16 cellular contexts compared by ENCODE assay signal in genomic region chr6:16524380-16524707, GRCh38.
DNase-seq lines count a peak whose midpoint lies in the region; ATAC-seq and TF ChIP-seq lines count a peak whose summit lies in the region.
"Had no signal": no experiment of that assay in that cellular context is flagged by ENCODE, and none has a peak within 500 bp of the region (broad histone marks: within the 10 kb centered on the region; RNA-seq: fewer than 3 reads in every experiment).

No MANE protein-coding gene starts in this region.

- no peak for TF ChIP-seq CTCF in chondrocyte (IDR thresholded peaks at IDR 0.05)
- TF ChIP-seq CTCF in lower lobe of right lung (IDR thresholded peaks at IDR 0.05): no peak

- peaks cover 21% of the 10 kb centered on the region for H3K36me3 ChIP-seq in lower lobe of right lung

- H3K4me3 Mint-ChIP-seq in chondrocyte (ENCODE audit: unreplicated experiment): no peak overlapping the region
- no peak overlapping the region for H3K4me3 Mint-ChIP-seq in stimulated activated effector memory CD8-positive, alpha-beta T cell treated with anti-CD3 and anti-CD28 coated beads, Interleukin-12 subunit alpha, Interleukin-12 subunit beta, amount 100 ng/mL, for 72 hours
- H3K4me3 Mint-ChIP-seq: stimulated activated naive B cell treated with anti-CD40 and anti-IgM and Interleukin-4, amounts not matched to agents 10 μg/mL and 1 μg/mL and 100 μg/mL, for 72 hours had no signal

- no peak for DNase-seq in activated naive CD4-positive, alpha-beta T cell treated with anti-CD3 and anti-CD28 coated beads, Interleukin-2, amount 50 U/mL, for 72 hours (ENCODE audit: low spot score in 2 of 2)
- DNase-seq in activated naive CD4-positive, alpha-beta T cell treated with anti-CD3 and anti-CD28 coated beads, Interleukin-2, amount 50 U/mL, for 16 hours: no peak
- peak; percentile 35 for DNase-seq in NCI-H226
- no peak for DNase-seq in chondrocyte (ENCODE audit: low spot score)
- no peak for DNase-seq in stimulated activated effector memory CD8-positive, alpha-beta T cell treated with anti-CD3 and anti-CD28 coated beads, Interleukin-12 subunit alpha, Interleukin-12 subunit beta, amount 100 ng/mL, for 72 hours (ENCODE audit: low spot score in 2 of 2)
- DNase-seq in lower lobe of right lung: no peak
- DNase-seq: activated CD4-positive, alpha-beta T cell treated with anti-CD3 and anti-CD28 coated beads, Interleukin-2, amount 50 U/mL, for 48 hours; amniotic stem cell; DMS53; NCI-H1417 treated with DMSO at 0.1 percent for 48 hours; NCI-H510A; stimulated activated naive B cell treated with anti-CD40 and anti-IgM and Interleukin-4, amounts not matched to agents 10 μg/mL and 1 μg/mL and 100 μg/mL, for 72 hours had no signal

- H3K27me3 Mint-ChIP-seq in chondrocyte (ENCODE audit: low read depth): no peaks in the 10 kb centered on the region
- H3K27me3 Mint-ChIP-seq: progenitor cell of endocrine pancreas; stimulated activated naive B cell treated with anti-CD40 and anti-IgM and Interleukin-4, amounts not matched to agents 10 μg/mL and 1 μg/mL and 100 μg/mL, for 72 hours had no signal

- no peaks in the 10 kb centered on the region for H3K4me1 ChIP-seq in lower lobe of right lung

- ATAC-seq in activated naive CD4-positive, alpha-beta T cell treated with anti-CD3 and anti-CD28 coated beads, Interleukin-2, amount 50 U/mL, for 72 hours: peak; percentile 87 to 96
- ATAC-seq in stimulated activated effector memory CD8-positive, alpha-beta T cell treated with anti-CD3 and anti-CD28 coated beads, Interleukin-12 subunit alpha, Interleukin-12 subunit beta, amount 100 ng/mL, for 72 hours: peak; percentile 97
- ATAC-seq in lower lobe of right lung (no peak), HG03520 (IDR thresholded peaks at IDR 0.05; ENCODE audit: unreplicated experiment) (no peak), GM19397 (IDR thresholded peaks at IDR 0.05; ENCODE audit: unreplicated experiment) (no peak)
- ATAC-seq: gastroesophageal sphincter; stimulated activated naive B cell treated with anti-CD40 and anti-IgM and Interleukin-4, amounts not matched to agents 10 μg/mL and 1 μg/mL and 100 μg/mL, for 72 hours had no signal

- H3K4me3 ChIP-seq in lower lobe of right lung: no peak overlapping the region
- H3K4me3 ChIP-seq: gastroesophageal sphincter had no signal

- H3K27ac ChIP-seq in lower lobe of right lung: no peak overlapping the region
- H3K27ac ChIP-seq: gastroesophageal sphincter had no signal

- peaks cover 0 to 5% of the 10 kb centered on the region in 2 donors for H3K36me3 Mint-ChIP-seq in activated naive CD4-positive, alpha-beta T cell treated with anti-CD3 and anti-CD28 coated beads, Interleukin-2, amount 50 U/mL, for 72 hours
- no peaks in the 10 kb centered on the region for H3K36me3 Mint-ChIP-seq in chondrocyte (ENCODE audit: low read depth)
- peaks cover 52% of the 10 kb centered on the region for H3K36me3 Mint-ChIP-seq in stimulated activated effector memory CD8-positive, alpha-beta T cell treated with anti-CD3 and anti-CD28 coated beads, Interleukin-12 subunit alpha, Interleukin-12 subunit beta, amount 100 ng/mL, for 72 hours

- peaks cover 34% of the 10 kb centered on the region for H3K4me1 Mint-ChIP-seq in chondrocyte (ENCODE audit: low read depth)
- H3K4me1 Mint-ChIP-seq in stimulated activated effector memory CD8-positive, alpha-beta T cell treated with anti-CD3 and anti-CD28 coated beads, Interleukin-12 subunit alpha, Interleukin-12 subunit beta, amount 100 ng/mL, for 72 hours: peaks cover 58% of the 10 kb centered on the region

- H3K9me3 ChIP-seq in lower lobe of right lung: no peaks in the 10 kb centered on the region
- H3K9me3 ChIP-seq: gastroesophageal sphincter had no signal

- H3K9me3 Mint-ChIP-seq in activated naive CD4-positive, alpha-beta T cell treated with anti-CD3 and anti-CD28 coated beads, Interleukin-2, amount 50 U/mL, for 72 hours: peaks cover 0 to 4% of the 10 kb centered on the region in 2 donors
- peaks cover 4% of the 10 kb centered on the region for H3K9me3 Mint-ChIP-seq in chondrocyte (ENCODE audit: low read depth)
- no peaks in the 10 kb centered on the region for H3K9me3 Mint-ChIP-seq in stimulated activated effector memory CD8-positive, alpha-beta T cell treated with anti-CD3 and anti-CD28 coated beads, Interleukin-12 subunit alpha, Interleukin-12 subunit beta, amount 100 ng/mL, for 72 hours
- H3K9me3 Mint-ChIP-seq: stimulated activated naive B cell treated with anti-CD40 and anti-IgM and Interleukin-4, amounts not matched to agents 10 μg/mL and 1 μg/mL and 100 μg/mL, for 72 hours had no signal

- intact Hi-C loops in lower lobe of right lung (cut with DNase I): no loop called here

- H3K27ac Mint-ChIP-seq in activated naive CD4-positive, alpha-beta T cell treated with anti-CD3 and anti-CD28 coated beads, Interleukin-2, amount 50 U/mL, for 72 hours: peak overlapping the region in 1 of 2 donors; percentile 31
- peak overlapping the region; percentile 90 for H3K27ac Mint-ChIP-seq in chondrocyte (ENCODE audit: unreplicated experiment)
- peak overlapping the region; percentile 13 for H3K27ac Mint-ChIP-seq in stimulated activated effector memory CD8-positive, alpha-beta T cell treated with anti-CD3 and anti-CD28 coated beads, Interleukin-12 subunit alpha, Interleukin-12 subunit beta, amount 100 ng/mL, for 72 hours
- H3K27ac Mint-ChIP-seq: progenitor cell of endocrine pancreas; stimulated activated naive B cell treated with anti-CD40 and anti-IgM and Interleukin-4, amounts not matched to agents 10 μg/mL and 1 μg/mL and 100 μg/mL, for 72 hours had no signal

- H3K27me3 ChIP-seq in lower lobe of right lung (ENCODE audit: low read depth): no peaks in the 10 kb centered on the region
- H3K27me3 ChIP-seq: gastroesophageal sphincter had no signal

Comparison
In these comparisons a context has a peak if more than half of its experiments do, and no peak if none do; other contexts are left out.
1. ATAC-seq: peak in activated naive CD4-positive, alpha-beta T cell treated with anti-CD3 and anti-CD28 coated beads, Interleukin-2, amount 50 U/mL, for 72 hours (2 of 2) and stimulated activated effector memory CD8-positive, alpha-beta T cell treated with anti-CD3 and anti-CD28 coated beads, Interleukin-12 subunit alpha, Interleukin-12 subunit beta, amount 100 ng/mL, for 72 hours (single experiment); none in lower lobe of right lung (0 of 2), HG03520 (single experiment) and GM19397 (single experiment).